Comparison of ENCODE assay signal across 8 cellular contexts in the genomic region with DNA sequence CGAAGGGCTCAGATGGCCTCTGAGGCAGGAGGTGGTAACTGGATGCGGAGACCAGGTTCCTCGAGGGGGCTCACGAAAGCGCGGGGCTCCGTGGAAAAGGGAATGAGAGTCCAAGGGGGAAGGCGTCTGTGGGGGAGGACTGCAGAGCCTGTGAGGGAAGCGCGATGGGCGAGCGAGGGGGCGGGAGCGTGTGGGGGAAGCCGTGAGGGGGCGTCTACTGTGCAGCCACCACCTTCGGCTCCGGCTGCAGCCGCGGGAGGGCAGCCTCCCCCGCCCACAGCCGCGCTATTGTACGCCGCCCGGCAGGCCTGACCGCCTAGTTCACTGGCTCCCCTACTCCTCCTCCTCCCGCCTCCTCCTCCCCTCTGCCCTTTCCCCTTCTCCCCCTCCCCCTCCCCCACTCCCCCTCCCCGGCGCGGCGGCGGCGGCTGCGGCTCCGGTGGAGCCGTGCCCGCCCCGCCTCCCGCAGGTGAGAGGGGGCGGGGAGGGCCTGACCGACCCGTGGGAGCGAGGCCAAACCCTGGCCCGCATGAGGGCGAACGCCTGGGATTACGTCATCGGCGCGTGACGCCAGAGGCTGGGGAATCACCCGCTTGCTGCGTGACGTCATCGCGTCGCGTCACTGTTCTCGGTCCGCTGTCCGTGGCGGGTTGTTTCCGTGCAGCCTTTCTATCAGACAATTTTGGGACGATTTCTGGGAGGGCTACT. TPM values are rescaled to one million over a fixed set of nuclear protein-coding genes. Genes with fewer than 3 reads are reported as not detected.
DNase-seq lines count a peak whose midpoint lies in the region; ATAC-seq and TF ChIP-seq lines count a peak whose summit lies in the region.

A gene (minus strand): TSS at position 294 of the 708 bp plus-strand sequence. CDS start 81,574 bp downstream, outside the sequence.

- H3K27ac ChIP-seq in caudate nucleus (ENCODE audit: low read depth, low read length) = peak within 1 kb of the TSS; percentile 64

- ATAC-seq in HG03095 (IDR thresholded peaks at IDR 0.05; ENCODE audit: unreplicated experiment) = peak; percentile 52

- peak; percentile 22 for TF ChIP-seq POLR2A in GM18526 (IDR thresholded peaks at IDR 0.05; ENCODE audit: extremely low read depth, insufficient read length)

- peak; percentile 85 for DNase-seq in A172 (ENCODE audit: low spot score)
- DNase-seq in NCI-H2171 (lab: John Stamatoyannopoulos, UW) = peak; percentile 95
- DNase-seq in activated CD4-positive, CD25-positive, alpha-beta regulatory T cell treated with anti-CD3 and anti-CD28 coated beads, Interleukin-2, amount 50 U/mL, for 16 hours (ENCODE audit: low read depth, low spot score) = peak; percentile 61
- DNase-seq in caudate nucleus (lab: John Stamatoyannopoulos, UW) = peak in 58 of 61 donors; percentile 34 to 95 (median 76)
- DNase-seq in islet precursor cell = peak; percentile 96
- DNase-seq in stimulated activated CD4-positive, alpha-beta T cell treated with anti-CD3 and anti-CD28 coated beads, Interleukin-12 subunit alpha, Interleukin-12 subunit beta, amount 100 ng/mL, for 24 hours (ENCODE audit: low read depth in 2 of 2) = peak; percentile 52 to 67

RNA-seq across cellular contexts. Expression of the gene that starts here (rescaled TPM):
- 59.8 and 60.4 TPM in 2 replicates for total RNA-seq in A172 (2014; rRNA removed; shearing (Covaris generic))

Comparison
In these comparisons a context has a peak if more than half of its experiments do, and no peak if none do; other contexts are left out.
1. Peak in every context shown above with its lines: DNase-seq, ATAC-seq and H3K27ac ChIP-seq.